In genomic region chr4:142954415-142954814, GRCh38 we compare ENCODE assay signal across 33 cellular contexts.
"Had no signal": no experiment of that assay in that cellular context is flagged by ENCODE, and none has a peak within 500 bp of the region (broad histone marks: within the 10 kb centered on the region; RNA-seq: fewer than 3 reads in every experiment).

No MANE protein-coding gene starts in this region.

- H3K36me3 Mint-ChIP-seq: activated naive CD4-positive, alpha-beta T cell treated with anti-CD3 and anti-CD28 coated beads, Interleukin-2, amount 10 ng/mL, durations not matched to agents 7 days and 5 days; activated naive CD4-positive, alpha-beta T cell treated with anti-CD3 and anti-CD28 coated beads, Interleukin-2, amount 50 U/mL, for 24 hours; activated naive CD8-positive, alpha-beta T cell treated with anti-CD3 and anti-CD28 coated beads for 36 hours; activated naive CD8-positive, alpha-beta T cell treated with anti-CD3 and anti-CD28 coated beads, Interleukin-2, amount 10 ng/mL, durations not matched to agents 7 days and 5 days had no signal

- H3K4me3 Mint-ChIP-seq: activated naive CD4-positive, alpha-beta T cell treated with anti-CD3 and anti-CD28 coated beads for 36 hours; activated naive CD4-positive, alpha-beta T cell treated with anti-CD3 and anti-CD28 coated beads, Interleukin-2, amount 10 ng/mL, durations not matched to agents 7 days and 5 days; activated naive CD4-positive, alpha-beta T cell treated with anti-CD3 and anti-CD28 coated beads, Interleukin-2, amount 50 U/mL, for 24 hours; activated naive CD8-positive, alpha-beta T cell; activated naive CD8-positive, alpha-beta T cell treated with anti-CD3 and anti-CD28 coated beads for 36 hours; activated naive CD8-positive, alpha-beta T cell treated with anti-CD3 and anti-CD28 coated beads, Interleukin-2, amount 10 ng/mL, durations not matched to agents 7 days and 5 days; activated naive CD8-positive, alpha-beta T cell treated with anti-CD3 and anti-CD28 coated beads, Interleukin-2, amount 50 U/mL, for 24 hours; activated T-cell treated with anti-CD3 and anti-CD28 coated beads, Interleukin-2, amount 50 U/mL, for 24 hours; activated T-cell treated with anti-CD3 and anti-CD28 coated beads, Interleukin-2, amount 50 U/mL, for 4 hours; activated T-cell treated with anti-CD3 and anti-CD28 coated beads, Interleukin-2, amount 50 U/mL, for 72 hours; activated T-helper 1 cell treated with anti-CD3 and anti-CD28 coated beads, Interleukin-12 subunit alpha, Interleukin-12 subunit beta, Interleukin-2, Interleukin-4 antibody, amounts not matched to agents 30 ng/mL and 10 ng/mL and 1 ng/mL, durations not matched to agents 14 hours and 24 hours and 36 hours; activated T-helper 17 cell treated with anti-CD3 and anti-CD28 coated beads, Interleukin-2, amount 50 U/mL, for 72 hours; brain; central memory CD8-positive, alpha-beta T cell had no signal

- H3K27ac Mint-ChIP-seq: activated naive CD4-positive, alpha-beta T cell treated with anti-CD3 and anti-CD28 coated beads for 36 hours; activated naive CD4-positive, alpha-beta T cell treated with anti-CD3 and anti-CD28 coated beads, Interleukin-2, amount 10 ng/mL, durations not matched to agents 7 days and 5 days; activated naive CD4-positive, alpha-beta T cell treated with anti-CD3 and anti-CD28 coated beads, Interleukin-2, amount 50 U/mL, for 24 hours; activated naive CD4-positive, alpha-beta T cell treated with anti-CD3 and anti-CD28 coated beads, Interleukin-2, amount 50 U/mL, for 72 hours; activated naive CD8-positive, alpha-beta T cell; activated naive CD8-positive, alpha-beta T cell treated with anti-CD3 and anti-CD28 coated beads for 36 hours; activated naive CD8-positive, alpha-beta T cell treated with anti-CD3 and anti-CD28 coated beads, Interleukin-2, amount 10 ng/mL, durations not matched to agents 7 days and 5 days; activated naive CD8-positive, alpha-beta T cell treated with anti-CD3 and anti-CD28 coated beads, Interleukin-2, amount 50 U/mL, for 24 hours; activated T-cell treated with anti-CD3 and anti-CD28 coated beads, Interleukin-2, amount 50 U/mL, for 24 hours; activated T-cell treated with anti-CD3 and anti-CD28 coated beads, Interleukin-2, amount 50 U/mL, for 72 hours; activated T-helper 1 cell treated with anti-CD3 and anti-CD28 coated beads, Interleukin-12 subunit alpha, Interleukin-12 subunit beta, Interleukin-2, Interleukin-4 antibody, amounts not matched to agents 30 ng/mL and 10 ng/mL and 1 ng/mL, durations not matched to agents 14 hours and 24 hours and 36 hours; activated T-helper 17 cell treated with anti-CD3 and anti-CD28 coated beads, Interleukin-2, amount 50 U/mL, for 72 hours; activated T-helper 2 cell treated with anti-CD3 and anti-CD28 coated beads, Interferon-gamma antibody, Interleukin-2, Interleukin-4, amounts not matched to agents 10 μg/mL and 5 μg/mL and 100 μg/mL, durations not matched to agents 14 hours and 24 hours and 36 hours; brain had no signal

- H3K27me3 Mint-ChIP-seq: activated naive CD4-positive, alpha-beta T cell treated with anti-CD3 and anti-CD28 coated beads, Interleukin-2, amount 10 ng/mL, durations not matched to agents 7 days and 5 days; activated naive CD8-positive, alpha-beta T cell treated with anti-CD3 and anti-CD28 coated beads, Interleukin-2, amount 50 U/mL, for 24 hours; brain; central memory CD8-positive, alpha-beta T cell had no signal

- DNase-seq: activated effector memory CD4-positive, alpha-beta T cell treated with anti-CD3 and anti-CD28 coated beads, Interleukin-2, amount 50 U/mL, for 16 hours; activated effector memory CD4-positive, alpha-beta T cell treated with Interleukin-2 at 50 U/mL for 16 hours; activated naive CD4-positive, alpha-beta T cell; activated naive CD4-positive, alpha-beta T cell treated with anti-CD3 and anti-CD28 coated beads for 36 hours; activated naive CD4-positive, alpha-beta T cell treated with anti-CD3 and anti-CD28 coated beads, Interleukin-2, amount 10 ng/mL, durations not matched to agents 7 days and 5 days; activated naive CD4-positive, alpha-beta T cell treated with anti-CD3 and anti-CD28 coated beads, Interleukin-2, amount 50 U/mL, for 16 hours; activated naive CD4-positive, alpha-beta T cell treated with Interleukin-2 at 50 U/mL for 16 hours; activated naive CD8-positive, alpha-beta T cell treated with anti-CD3 and anti-CD28 coated beads for 36 hours; activated naive CD8-positive, alpha-beta T cell treated with anti-CD3 and anti-CD28 coated beads, Interleukin-2, amount 10 ng/mL, durations not matched to agents 7 days and 5 days; activated naive CD8-positive, alpha-beta T cell treated with anti-CD3 and anti-CD28 coated beads, Interleukin-2, amount 50 U/mL, for 24 hours; activated T-cell treated with anti-CD3 and anti-CD28 coated beads, Interleukin-2, amount 50 U/mL, for 1 hour; activated T-cell treated with anti-CD3 and anti-CD28 coated beads, Interleukin-2, amount 50 U/mL, for 24 hours; activated T-cell treated with anti-CD3 and anti-CD28 coated beads, Interleukin-2, amount 50 U/mL, for 4 hours; activated T-cell treated with anti-CD3 and anti-CD28 coated beads, Interleukin-2, amount 50 U/mL, for 48 hours; activated T-cell treated with anti-CD3 and anti-CD28 coated beads, Interleukin-2, amount 50 U/mL, for 72 hours; adrenal gland; amniotic stem cell; amygdala; anterior cingulate cortex; aorta; body of pancreas; brain microvascular endothelial cell; caudate nucleus; central memory CD4-positive, alpha-beta T cell; cerebellar nuclear complex had no signal

- H3K4me1 Mint-ChIP-seq: activated naive CD4-positive, alpha-beta T cell treated with anti-CD3 and anti-CD28 coated beads, Interleukin-2, amount 10 ng/mL, durations not matched to agents 7 days and 5 days; activated naive CD4-positive, alpha-beta T cell treated with anti-CD3 and anti-CD28 coated beads, Interleukin-2, amount 50 U/mL, for 24 hours; activated naive CD8-positive, alpha-beta T cell treated with anti-CD3 and anti-CD28 coated beads for 36 hours; activated naive CD8-positive, alpha-beta T cell treated with anti-CD3 and anti-CD28 coated beads, Interleukin-2, amount 10 ng/mL, durations not matched to agents 7 days and 5 days; activated naive CD8-positive, alpha-beta T cell treated with anti-CD3 and anti-CD28 coated beads, Interleukin-2, amount 50 U/mL, for 24 hours; activated T-helper 17 cell treated with anti-CD3 and anti-CD28 coated beads, Interleukin-2, amount 50 U/mL, for 72 hours; central memory CD8-positive, alpha-beta T cell had no signal

- H3K9me3 Mint-ChIP-seq: activated T-cell treated with anti-CD3 and anti-CD28 coated beads, Interleukin-2, amount 50 U/mL, for 4 hours; central memory CD8-positive, alpha-beta T cell had no signal
